ENCODE assay signal across 9 cellular contexts in the genomic region with DNA sequence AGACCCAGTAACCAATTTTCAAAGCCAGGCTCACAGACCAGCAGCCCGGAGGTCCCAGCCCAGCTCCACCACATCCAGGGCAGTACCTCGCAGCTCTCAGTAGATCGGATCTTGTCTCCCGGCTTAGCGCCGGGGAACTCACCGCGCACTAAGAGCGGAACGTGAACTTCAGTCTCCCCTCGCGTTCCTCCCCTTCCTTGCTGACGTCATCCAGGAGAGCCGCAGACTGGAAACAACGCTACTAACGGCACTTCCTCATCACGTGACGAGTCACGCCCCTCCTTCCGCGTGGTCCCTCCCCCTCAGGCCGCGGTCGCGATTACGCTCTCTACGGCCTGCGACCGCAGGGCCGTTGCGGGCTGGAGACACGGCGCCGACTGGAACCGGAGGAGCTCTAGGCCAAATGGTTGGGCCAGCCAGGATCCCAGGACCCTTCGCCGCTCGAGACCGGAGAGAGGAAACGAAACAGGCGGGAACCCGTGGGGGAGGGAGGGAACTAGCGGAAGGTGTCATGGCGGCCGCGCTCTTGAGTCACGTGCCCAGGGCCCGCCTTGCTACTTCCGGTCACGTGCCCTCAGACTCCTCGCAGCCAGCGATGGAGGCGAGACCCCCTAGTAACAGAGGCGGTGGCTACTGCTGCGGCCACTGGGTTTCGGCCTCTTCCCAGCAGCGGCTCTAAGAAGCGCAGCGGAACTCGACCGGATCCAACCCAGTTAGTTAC. TPM values are rescaled to one million over a fixed set of nuclear protein-coding genes. Genes with fewer than 3 reads are reported as not detected.
DNase-seq lines count a peak whose midpoint lies in the region; ATAC-seq, FAIRE-seq and TF ChIP-seq lines count a peak whose summit lies in the region.
"Had no signal": no experiment of that assay in that cellular context is flagged by ENCODE, and none has a peak within 500 bp of the region (broad histone marks: within the 10 kb centered on the region; RNA-seq: fewer than 3 reads in every experiment).

TSS of gene GTF2H1 (plus strand) at position 577 of the 721 bp plus-strand sequence. CDS start 10,508 bp downstream, outside the sequence.
TSS of gene HPS5 (minus strand) at position 150 of the 721 bp plus-strand sequence. CDS start 4,282 bp downstream, outside the sequence.

- peak within 1 kb of the TSS; percentile 95 to 96 for H3K9ac ChIP-seq in kidney (ENCODE audit: low read length in 2 of 2)

- DNase-seq in AG10803 (ENCODE audit: low read depth) (peak; percentile 98), NCI-H460 (ENCODE audit: extremely low read depth, low read depth) (peak; percentile 96), cerebellum (ENCODE audit: low spot score) (peak; percentile 98), kidney (peak; percentile 98)
- peak; percentile 94 for DNase-seq in activated CD4-positive, alpha-beta T cell treated with anti-CD3 and anti-CD28 coated beads for 1 hour
- DNase-seq in stimulated activated CD4-positive, alpha-beta T cell treated with anti-CD3 and anti-CD28 coated beads, Interleukin-15, amount 100 ng/mL, for 24 hours: peak; percentile 95

- ATAC-seq in GM19043 (IDR thresholded peaks at IDR 0.05; ENCODE audit: low read depth, unreplicated experiment): peak; percentile 79
- ATAC-seq in HG03378 (IDR thresholded peaks at IDR 0.05; ENCODE audit: unreplicated experiment): peak; percentile 76

- peaks cover 0 to 4% of the 10 kb centered on the region in 2 donors for H3K36me3 ChIP-seq in kidney (ENCODE audit: control insufficient read depth in 1 of 2, insufficient read depth in 2 of 2, low read length in 2 of 2)

- intact Hi-C loops in kidney (cut with DNase I): no loop called here

- TF ChIP-seq CTCF in AG10803 (conservative IDR thresholded peaks at IDR 0.05; ENCODE audit: low read length) (no peak), kidney (IDR thresholded peaks at IDR 0.05; ENCODE audit: borderline replicate concordance, extremely low read depth, insufficient read depth) (no peak)

- H3K4me3 ChIP-seq in AG10803 (ENCODE audit: low read length) (peak within 1 kb of the TSS; percentile 93), kidney (ENCODE audit: low read length in 2 of 2) (peak within 1 kb of the TSS; percentile 90 to 92)

- FAIRE-seq in kidney (lab: Jason Lieb, UNC): no peak
- FAIRE-seq: TTC549 had no signal

- H3K27ac ChIP-seq in kidney (ENCODE audit: low read depth in 2 of 2, low read length in 2 of 2): peak within 1 kb of the TSS; percentile 96 to 100

- peaks cover 9 to 24% of the 10 kb centered on the region in 2 donors for H3K4me1 ChIP-seq in kidney (ENCODE audit: control insufficient read depth in 1 of 2, insufficient read depth in 1 of 2, low read depth in 1 of 2, low read length in 2 of 2)

- no peaks in the 10 kb centered on the region for H3K9me3 ChIP-seq in kidney (ENCODE audit: control insufficient read depth in 1 of 2, low read length in 2 of 2)

RNA-seq across cellular contexts. Expression of gene GTF2H1, which starts in this region (rescaled TPM):
- total RNA-seq in NCI-H460 (2014; rRNA removed; shearing (Covaris generic)): 53.7 and 55.2 TPM in 2 replicates
- polyA plus RNA-seq in NCI-H460 (2014; cell fraction: nucleus; rRNA removed): 63.2 and 78.8 TPM in 2 replicates
- total RNA-seq in cerebellum (94.6 TPM), kidney (43.2 TPM)
- polyA plus RNA-seq in kidney (ENCODE audit: insufficient read depth, low read depth, low replicate concordance): 21.4 TPM

RNA-seq across cellular contexts. Expression of gene HPS5, which starts in this region (rescaled TPM):
- total RNA-seq in NCI-H460 (2014; rRNA removed; shearing (Covaris generic)): 23.8 and 25.9 TPM in 2 replicates
- polyA plus RNA-seq in NCI-H460 (2014; cell fraction: nucleus; rRNA removed): 16.6 and 20.4 TPM in 2 replicates
- 59.4 TPM for total RNA-seq in cerebellum
- 17.2 TPM for total RNA-seq in kidney
- polyA plus RNA-seq in kidney (ENCODE audit: insufficient read depth, low read depth, low replicate concordance): 7.7 TPM

Comparison
In these comparisons a context has a peak if more than half of its experiments do, and no peak if none do; other contexts are left out.
1. Peak in every context shown above with its lines: DNase-seq, ATAC-seq, H3K4me3 ChIP-seq and H3K27ac ChIP-seq.